In the genomic region with DNA sequence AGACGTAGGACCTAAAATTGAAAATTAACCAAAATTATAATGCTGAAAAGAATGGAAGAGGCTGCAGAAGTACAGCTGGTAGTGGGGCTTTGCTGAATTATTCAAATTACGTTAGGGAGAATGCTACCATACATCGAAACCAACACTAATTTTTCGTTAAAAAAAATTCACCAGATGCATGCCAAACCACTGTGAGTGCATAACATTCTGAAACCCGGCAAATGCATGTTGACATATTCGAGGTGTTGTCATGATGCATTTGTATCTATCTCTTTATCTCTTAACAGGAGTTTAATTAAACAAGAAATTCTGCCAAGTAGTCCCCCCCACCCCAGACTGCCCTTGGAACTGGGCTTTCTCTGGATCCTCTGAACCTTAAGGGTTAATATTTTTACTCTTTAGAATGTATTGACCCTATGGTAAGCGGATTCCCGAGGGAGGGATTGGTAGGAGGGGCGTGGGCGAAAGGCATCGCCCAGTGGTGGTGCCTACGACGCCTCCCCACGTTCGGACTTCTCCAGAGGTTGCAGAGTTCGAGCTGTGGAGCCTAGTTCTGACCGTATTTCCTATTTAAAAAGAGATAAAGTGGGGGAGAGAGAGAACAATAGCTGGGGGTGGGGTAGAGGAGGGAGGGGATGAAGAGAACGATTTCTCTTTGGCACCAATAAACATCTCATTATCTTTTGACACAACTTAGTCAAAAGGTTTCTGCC, we compare ENCODE assay signal across 1 cellular context.
TF ChIP-seq lines count a peak whose summit lies in the region.

No MANE protein-coding gene starts in this region.

TF ChIP-seq in neural cell, 6 proteins besides CTCF, POLR2A, EP300 and RAD21 (continued from another document):
- TF ChIP-seq, protein P1, sequence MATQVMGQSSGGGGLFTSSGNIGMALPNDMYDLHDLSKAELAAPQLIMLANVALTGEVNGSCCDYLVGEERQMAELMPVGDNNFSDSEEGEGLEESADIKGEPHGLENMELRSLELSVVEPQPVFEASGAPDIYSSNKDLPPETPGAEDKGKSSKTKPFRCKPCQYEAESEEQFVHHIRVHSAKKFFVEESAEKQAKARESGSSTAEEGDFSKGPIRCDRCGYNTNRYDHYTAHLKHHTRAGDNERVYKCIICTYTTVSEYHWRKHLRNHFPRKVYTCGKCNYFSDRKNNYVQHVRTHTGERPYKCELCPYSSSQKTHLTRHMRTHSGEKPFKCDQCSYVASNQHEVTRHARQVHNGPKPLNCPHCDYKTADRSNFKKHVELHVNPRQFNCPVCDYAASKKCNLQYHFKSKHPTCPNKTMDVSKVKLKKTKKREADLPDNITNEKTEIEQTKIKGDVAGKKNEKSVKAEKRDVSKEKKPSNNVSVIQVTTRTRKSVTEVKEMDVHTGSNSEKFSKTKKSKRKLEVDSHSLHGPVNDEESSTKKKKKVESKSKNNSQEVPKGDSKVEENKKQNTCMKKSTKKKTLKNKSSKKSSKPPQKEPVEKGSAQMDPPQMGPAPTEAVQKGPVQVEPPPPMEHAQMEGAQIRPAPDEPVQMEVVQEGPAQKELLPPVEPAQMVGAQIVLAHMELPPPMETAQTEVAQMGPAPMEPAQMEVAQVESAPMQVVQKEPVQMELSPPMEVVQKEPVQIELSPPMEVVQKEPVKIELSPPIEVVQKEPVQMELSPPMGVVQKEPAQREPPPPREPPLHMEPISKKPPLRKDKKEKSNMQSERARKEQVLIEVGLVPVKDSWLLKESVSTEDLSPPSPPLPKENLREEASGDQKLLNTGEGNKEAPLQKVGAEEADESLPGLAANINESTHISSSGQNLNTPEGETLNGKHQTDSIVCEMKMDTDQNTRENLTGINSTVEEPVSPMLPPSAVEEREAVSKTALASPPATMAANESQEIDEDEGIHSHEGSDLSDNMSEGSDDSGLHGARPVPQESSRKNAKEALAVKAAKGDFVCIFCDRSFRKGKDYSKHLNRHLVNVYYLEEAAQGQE (IDR thresholded peaks at IDR 0.05; ENCODE audit: borderline replicate concordance) = peak; percentile 62
- TF ChIP-seq TAF1 (IDR thresholded peaks at IDR 0.05; ENCODE audit: low read depth) = peak; percentile 64
- TF ChIP-seq EZH2 (IDR thresholded peaks at IDR 0.05; ENCODE audit: borderline replicate concordance, insufficient read depth, low read length, poor library complexity, severe bottlenecking) = no peak
- TF ChIP-seq SMC3 (conservative IDR thresholded peaks at IDR 0.05; ENCODE audit: poor library complexity) = no peak
TF ChIP-seq in neural cell: peak in this region for 3.
